Comparison of ENCODE assay signal across 25 cellular contexts in the genomic region with DNA sequence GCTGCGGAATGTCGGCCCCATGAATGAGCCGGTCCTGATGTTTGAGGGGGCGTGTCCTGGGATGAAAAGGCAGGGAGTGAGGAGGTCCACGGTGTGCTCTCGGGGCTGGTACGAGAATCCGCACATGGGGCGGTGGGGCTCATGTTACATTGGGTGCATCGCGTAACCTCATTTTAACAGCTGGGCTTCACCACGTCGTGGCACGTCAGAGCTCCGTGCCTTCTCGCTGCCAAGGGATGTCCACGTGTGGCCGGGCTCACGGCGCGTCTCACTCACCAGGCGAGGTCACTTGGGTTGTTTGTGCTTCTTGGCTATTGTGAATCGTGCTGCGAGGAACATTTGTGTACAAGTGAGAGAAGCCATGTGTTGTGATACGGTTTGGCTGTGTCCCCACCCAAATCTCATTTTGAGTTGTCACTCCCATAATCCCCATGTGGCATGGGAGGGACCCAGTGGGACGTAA. TPM values are rescaled to one million over a fixed set of nuclear protein-coding genes. Genes with fewer than 3 reads are reported as not detected.
"Had no signal": no experiment of that assay in that cellular context is flagged by ENCODE, and none has a peak within 500 bp of the region (broad histone marks: within the 10 kb centered on the region; RNA-seq: fewer than 3 reads in every experiment).

No MANE protein-coding gene starts in this region.

- H3K27me3 Mint-ChIP-seq: activated CD4-positive, alpha-beta T cell treated with anti-CD3 and anti-CD28 coated beads, Interleukin-2, amount 10 ng/mL, durations not matched to agents 7 days and 5 days had no signal

- H3K27ac ChIP-seq: brain microvascular endothelial cell, cardiac muscle cell, KMS-11, SK-N-MC had no signal

- H3K9me3 Mint-ChIP-seq: activated CD4-positive, alpha-beta T cell treated with anti-CD3 and anti-CD28 coated beads, Interleukin-2, amount 10 ng/mL, durations not matched to agents 7 days and 5 days; activated T-cell treated with anti-CD3 and anti-CD28 coated beads, Interleukin-2, amount 50 U/mL, for 4 hours had no signal

- H3K27me3 ChIP-seq: brain microvascular endothelial cell, cardiac muscle cell had no signal

- H3K36me3 ChIP-seq: brain microvascular endothelial cell, cardiac muscle cell had no signal

- ATAC-seq: activated T-cell treated with anti-CD3 and anti-CD28 coated beads, Interleukin-2, amount 50 U/mL, for 4 hours; Right ventricle myocardium inferior; T-cell had no signal

- H3K27ac Mint-ChIP-seq: activated CD4-positive, alpha-beta memory T cell treated with anti-CD3 and anti-CD28 coated beads for 36 hours; activated CD4-positive, alpha-beta T cell treated with anti-CD3 and anti-CD28 coated beads, Interleukin-2, amount 10 ng/mL, durations not matched to agents 7 days and 5 days; activated naive CD8-positive, alpha-beta T cell treated with anti-CD3 and anti-CD28 coated beads for 36 hours; T-cell had no signal

- H3K4me3 ChIP-seq: cardiac muscle cell, SK-N-MC had no signal

- H3K36me3 Mint-ChIP-seq: activated CD4-positive, alpha-beta memory T cell treated with anti-CD3 and anti-CD28 coated beads for 36 hours; activated naive CD8-positive, alpha-beta T cell treated with anti-CD3 and anti-CD28 coated beads for 36 hours; T-cell had no signal

- DNase-seq: activated CD4-positive, alpha-beta memory T cell treated with anti-CD3 and anti-CD28 coated beads for 36 hours; activated CD4-positive, alpha-beta T cell treated with anti-CD3 and anti-CD28 coated beads, Interleukin-2, amount 10 ng/mL, durations not matched to agents 7 days and 5 days; activated CD4-positive, CD25-positive, alpha-beta regulatory T cell; activated CD8-positive, alpha-beta memory T cell treated with anti-CD3 and anti-CD28 coated beads for 24 hours; activated effector memory CD4-positive, alpha-beta T cell treated with anti-CD3 and anti-CD28 coated beads, Interleukin-2, amount 50 U/mL, for 16 hours; activated naive CD4-positive, alpha-beta T cell treated with Interleukin-2 at 50 U/mL for 16 hours; activated naive CD8-positive, alpha-beta T cell treated with anti-CD3 and anti-CD28 coated beads for 36 hours; activated T-cell treated with anti-CD3 and anti-CD28 coated beads, Interleukin-2, amount 50 U/mL, for 4 hours; brain microvascular endothelial cell; NCI-H1092; NCI-H1417; NCI-H1930; NCI-H2171; NCI-H2227 treated with DMSO at 0.1 percent for 48 hours; NCI-H526 treated with DMSO at 0.1 percent for 48 hours; NCI-H82; T-cell; T-helper 2 cell; T1000 had no signal

- H3K4me1 Mint-ChIP-seq: activated CD4-positive, alpha-beta T cell treated with anti-CD3 and anti-CD28 coated beads, Interleukin-2, amount 10 ng/mL, durations not matched to agents 7 days and 5 days; activated naive CD8-positive, alpha-beta T cell treated with anti-CD3 and anti-CD28 coated beads for 36 hours; T-cell had no signal

- H3K4me3 Mint-ChIP-seq: activated CD4-positive, alpha-beta memory T cell treated with anti-CD3 and anti-CD28 coated beads for 36 hours; activated CD4-positive, alpha-beta T cell treated with anti-CD3 and anti-CD28 coated beads, Interleukin-2, amount 10 ng/mL, durations not matched to agents 7 days and 5 days; activated naive CD8-positive, alpha-beta T cell treated with anti-CD3 and anti-CD28 coated beads for 36 hours; activated T-cell treated with anti-CD3 and anti-CD28 coated beads, Interleukin-2, amount 50 U/mL, for 4 hours; T-cell had no signal

RNA-seq across cellular contexts. Expression of a gene that starts 29.1 kb away (rescaled TPM):
- total RNA-seq: activated CD4-positive, alpha-beta memory T cell treated with anti-CD3 and anti-CD28 coated beads for 36 hours; activated CD4-positive, alpha-beta T cell treated with anti-CD3 and anti-CD28 coated beads, Interleukin-2, amount 10 ng/mL, durations not matched to agents 7 days and 5 days; activated naive CD8-positive, alpha-beta T cell treated with anti-CD3 and anti-CD28 coated beads for 36 hours; activated T-cell treated with anti-CD3 and anti-CD28 coated beads, Interleukin-2, amount 50 U/mL, for 4 hours; OCI-LY7; RPMI7951; T-cell had no signal
